ENCODE assay signal across 13 cellular contexts in genomic region chr1:19066248-19066873, GRCh38.
DNase-seq lines count a peak whose midpoint lies in the region; ATAC-seq and TF ChIP-seq lines count a peak whose summit lies in the region.
"Had no signal": no experiment of that assay in that cellular context is flagged by ENCODE, and none has a peak within 500 bp of the region (broad histone marks: within the 10 kb centered on the region; RNA-seq: fewer than 3 reads in every experiment).

No MANE protein-coding gene starts in this region.

- no peak overlapping the region for H3K4me3 Mint-ChIP-seq in CD8-positive, alpha-beta T cell

- 63% methylated on average over 14 of the region's 14 CpGs; no CpG with 5 or more reads in 1 of the 2 donors for WGBS in transverse colon (ENCODE audit: low coverage in 1 of 2), 2 donors
- WGBS in tibial nerve, 2 donors = 73 to 77% methylated on average over 13 to 14 of the region's 14 CpGs

- H3K4me3 ChIP-seq in left lung (no peak overlapping the region), transverse colon (no peak overlapping the region), tibial nerve (no peak overlapping the region)
- no peak overlapping the region for H3K4me3 ChIP-seq in CD8-positive, alpha-beta T cell (ENCODE audit: low read depth, low read length)

- CTCF ChIA-PET in CD8-positive, alpha-beta T cell (lab: Charles Lee) = interaction anchor here (1.7 kb wide), 1 partner anchor 159 kb away, joined by 6 read pairs; no protein-coding TSS in a partner anchor

- H3K27me3 ChIP-seq in left lung (no peaks in the 10 kb centered on the region), transverse colon (no peaks in the 10 kb centered on the region), tibial nerve (peaks cover 0 to 6% of the 10 kb centered on the region in 2 donors)
- no peaks in the 10 kb centered on the region for H3K27me3 ChIP-seq in CD8-positive, alpha-beta T cell (ENCODE audit: insufficient read depth, low read length)

- peak; percentile 69 for DNase-seq in NCI-H2029 treated with DMSO at 0.1 percent for 48 hours (lab: John Stamatoyannopoulos, UW)
- DNase-seq in NCI-H2029 (lab: John Stamatoyannopoulos, UW) = no peak
- peak; percentile 57 for DNase-seq in astrocyte of the hippocampus (ENCODE audit: low read depth, low spot score)
- DNase-seq in left lung = no peak
- DNase-seq in transverse colon = peak; percentile 33
- no peak for DNase-seq in tibial nerve (ENCODE audit: low spot score in 2 of 2)
- no peak for DNase-seq in CD8-positive, alpha-beta T cell
- DNase-seq: 8988T, Caco-2, kidney glomerular epithelial cell, NCI-H524 treated with DMSO at 0.1 percent for 48 hours, T1000 had no signal

- TF ChIP-seq POLR2A in transverse colon (IDR thresholded peaks at IDR 0.05) (no peak), tibial nerve (IDR thresholded peaks at IDR 0.05) (no peak)

- H3K4me1 ChIP-seq in left lung (peaks cover 4 to 16% of the 10 kb centered on the region in 2 donors), transverse colon (peaks cover 5 to 46% (median 28%) of the 10 kb centered on the region in 4 donors), tibial nerve (peaks cover 0 to 28% (median 6%) of the 10 kb centered on the region in 4 donors)
- H3K4me1 ChIP-seq in CD8-positive, alpha-beta T cell (ENCODE audit: insufficient read depth, low read length) = peaks cover 14% of the 10 kb centered on the region
- H3K4me1 ChIP-seq: Caco-2 had no signal

- H3K27ac Mint-ChIP-seq in CD8-positive, alpha-beta T cell = no peak overlapping the region

- H3K9me3 ChIP-seq in left lung (no peaks in the 10 kb centered on the region), transverse colon (no peaks in the 10 kb centered on the region), tibial nerve (no peaks in the 10 kb centered on the region)
- no peaks in the 10 kb centered on the region for H3K9me3 ChIP-seq in CD8-positive, alpha-beta T cell (ENCODE audit: low read length)
- H3K9me3 ChIP-seq: Caco-2 had no signal

- intact Hi-C loops in left lung (cut with DNase I) = no loop called here
- intact Hi-C loops in transverse colon (cut with DNase I; ENCODE audit: low total_unique reads) = no loop called here
- intact Hi-C loops in CD8-positive, alpha-beta T cell (cut with DNase I, micrococcal nuclease) = no loop called here

- TF ChIP-seq CTCF in left lung (IDR thresholded peaks at IDR 0.05) = no peak
- no peak for TF ChIP-seq CTCF in transverse colon (IDR thresholded peaks at IDR 0.05)
- no peak for TF ChIP-seq CTCF in tibial nerve (IDR thresholded peaks at IDR 0.05)
- no peak for TF ChIP-seq CTCF in CD8-positive, alpha-beta T cell (IDR thresholded peaks at IDR 0.05)

- peaks cover 6% of the 10 kb centered on the region for H3K4me1 Mint-ChIP-seq in CD8-positive, alpha-beta T cell (ENCODE audit: low read depth)

- H3K27ac ChIP-seq in left lung = peak overlapping the region; percentile 33 to 41
- peak overlapping the region in 3 of 4 donors; percentile 12 to 49 (median 30) for H3K27ac ChIP-seq in transverse colon
- H3K27ac ChIP-seq in tibial nerve = peak overlapping the region in 2 of 4 donors; percentile 50 to 63
- no peak overlapping the region for H3K27ac ChIP-seq in CD8-positive, alpha-beta T cell (ENCODE audit: low read depth, low read length)

- ATAC-seq in left lung (peak; percentile 20), GM18909 (IDR thresholded peaks at IDR 0.05; ENCODE audit: poor library complexity, unreplicated experiment) (no peak)
- no peak for ATAC-seq in CD8-positive, alpha-beta T cell

- in situ Hi-C loops in transverse colon (cut with MboI; ENCODE audit: low pct_ligation_motif_present in 1 of 4, low pct_unique_long_range_greater_than_20kb in 1 of 4, low sequenced_read_pairs in 3 of 4) = no loop called here

- H3K27me3 Mint-ChIP-seq in CD8-positive, alpha-beta T cell (ENCODE audit: low read depth) = no peaks in the 10 kb centered on the region

- no peaks in the 10 kb centered on the region for H3K36me3 Mint-ChIP-seq in CD8-positive, alpha-beta T cell

- TF ChIP-seq EP300 in transverse colon (IDR thresholded peaks at IDR 0.05; ENCODE audit: low read depth) = no peak
- TF ChIP-seq EP300 in tibial nerve (IDR thresholded peaks at IDR 0.05) = no peak

- POLR2A ChIA-PET in CD8-positive, alpha-beta T cell (lab: Charles Lee) = no interaction called here

- H3K9me3 Mint-ChIP-seq in CD8-positive, alpha-beta T cell = peaks cover under 1% of the 10 kb centered on the region

- H3K36me3 ChIP-seq in left lung (no peaks in the 10 kb centered on the region), transverse colon (no peaks in the 10 kb centered on the region), tibial nerve (no peaks in the 10 kb centered on the region)
- no peaks in the 10 kb centered on the region for H3K36me3 ChIP-seq in CD8-positive, alpha-beta T cell (ENCODE audit: insufficient read depth, low read length)

Comparison
In these comparisons a context has a peak if more than half of its experiments do, and no peak if none do; other contexts are left out.
1. DNase-seq: peak in NCI-H2029 treated with DMSO at 0.1 percent for 48 hours (single experiment), astrocyte of the hippocampus (single experiment) and transverse colon (single experiment); none in NCI-H2029 (single experiment), left lung (0 of 2), tibial nerve (0 of 2) and CD8-positive, alpha-beta T cell (0 of 7).